9 cellular contexts compared by ENCODE assay signal in the genomic region with DNA sequence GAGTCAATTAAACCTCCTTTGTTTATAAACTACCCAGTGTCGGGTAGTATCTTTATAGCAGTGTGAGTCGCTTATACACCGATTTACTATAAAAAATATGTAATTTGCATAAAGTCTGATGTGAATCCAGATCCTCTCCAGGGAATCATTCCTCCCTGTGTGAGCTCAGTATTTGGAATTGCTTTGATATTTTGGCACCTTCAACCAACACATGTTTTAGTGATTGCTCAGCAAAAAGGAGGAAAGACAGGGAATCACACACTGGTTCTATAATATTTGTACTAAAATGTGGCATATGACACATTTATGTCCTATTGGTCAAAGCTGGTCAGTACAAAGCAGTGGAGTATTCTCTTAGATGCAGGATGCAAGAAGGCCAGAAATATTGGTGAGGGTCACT.
"Had no signal": no experiment of that assay in that cellular context is flagged by ENCODE, and none has a peak within 500 bp of the region (broad histone marks: within the 10 kb centered on the region; RNA-seq: fewer than 3 reads in every experiment).

No MANE protein-coding gene starts in this region.

- DNase-seq: H9, HCEC 1CT, KBM-7 had no signal

- H3K4me3 ChIP-seq: GM23338 had no signal

- FAIRE-seq: H1, H54, HTR-8/SVneo had no signal

- ATAC-seq: GM23338 had no signal

- H3K27ac ChIP-seq: HL-60, KMS-11 had no signal

- H3K4me2 ChIP-seq: GM23338, KMS-11 had no signal
